In the genomic region with DNA sequence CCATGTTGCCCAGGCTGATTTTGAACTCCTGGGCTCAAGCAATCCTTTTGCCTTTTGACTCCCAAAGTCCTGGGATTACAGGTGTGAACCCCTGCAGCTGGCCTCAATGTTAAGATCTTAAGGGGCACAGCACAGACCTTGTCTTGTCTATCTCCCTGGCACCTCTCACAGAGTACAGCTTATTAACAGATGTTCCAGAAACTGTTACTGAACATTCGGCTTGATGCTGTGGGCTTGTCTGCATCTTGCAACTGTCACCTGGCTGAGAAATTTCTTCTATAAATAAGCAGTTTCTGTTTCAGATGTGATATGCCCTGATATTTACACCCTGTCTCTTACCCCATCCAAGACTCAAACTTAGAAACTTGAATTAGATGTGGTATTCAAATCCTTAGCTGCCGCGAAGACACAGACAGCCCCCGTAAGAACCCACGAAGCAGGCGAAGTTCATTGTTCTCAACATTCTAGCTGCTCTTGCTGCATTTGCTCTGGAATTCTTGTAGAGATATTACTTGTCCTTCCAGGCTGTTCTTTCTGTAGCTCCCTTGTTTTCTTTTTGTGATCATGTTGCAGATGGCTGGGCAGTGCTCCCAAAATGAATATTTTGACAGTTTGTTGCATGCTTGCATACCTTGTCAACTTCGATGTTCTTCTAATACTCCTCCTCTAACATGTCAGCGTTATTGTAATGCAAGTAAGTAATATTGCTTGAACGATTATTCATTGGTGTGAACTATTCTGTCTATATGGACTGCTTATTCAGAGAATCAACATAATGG, we compare ENCODE assay signal across 12 cellular contexts. TPM values are rescaled to one million over a fixed set of nuclear protein-coding genes. Genes with fewer than 3 reads are reported as not detected.
A peak's percentile ranks its signal among the peaks of the same experiment; 100 is the strongest.
DNase-seq lines count a peak whose midpoint lies in the region; ATAC-seq, FAIRE-seq and TF ChIP-seq lines count a peak whose summit lies in the region.
"Had no signal": no experiment of that assay in that cellular context is flagged by ENCODE, and none has a peak within 500 bp of the region (broad histone marks: within the 10 kb centered on the region; RNA-seq: fewer than 3 reads in every experiment).

Gene TNFRSF17, plus strand, starts transcription at position 450 of the 779 bp plus-strand sequence. Its CDS starts 115 bp downstream, at position 565.

- H3K27ac Mint-ChIP-seq in T-helper 2 cell treated with Interferon-gamma antibody and Interleukin-4, amounts not matched to agents 5 μg/mL and 100 μg/mL, for 36 hours = no peak within 1 kb of the TSS
- H3K27ac Mint-ChIP-seq in CD4-positive, alpha-beta T cell = no peak within 1 kb of the TSS
- H3K27ac Mint-ChIP-seq: activated naive CD8-positive, alpha-beta T cell treated with anti-CD3 and anti-CD28 coated beads, Interleukin-2, amount 10 ng/mL, durations not matched to agents 7 days and 5 days had no signal

- under 1% methylated on average over 9 of the region's 9 CpGs for WGBS in GM12878 (ENCODE audit: insufficient coverage, insufficient replicate concordance, low lambda C conversion rate, missing lambda C conversion rate)

- RAD21 ChIA-PET in GM12878 (lab: Charles Lee; ENCODE audit: unreplicated experiment) = interaction anchor here (0.7 to 8.0 kb wide), 9 partner anchors 14 to 1024 kb away, joined by 3 to 162 read pairs (median 10); partner anchors contain the start of gene SNX29

- H3K4me3 ChIP-seq in GM12878 = peak within 1 kb of the TSS; percentile 78
- H3K4me3 ChIP-seq: hepatocyte had no signal

- no peaks in the 10 kb centered on the region for H3K27me3 ChIP-seq in GM12878 (replicated peaks in 1 of 2; ENCODE audit: control insufficient read depth in 2 of 2, insufficient read depth in 2 of 2, low read length in 1 of 2)
- H3K27me3 ChIP-seq in CD4-positive, alpha-beta T cell (ENCODE audit: control insufficient read depth, insufficient read depth, low read length) = no peaks in the 10 kb centered on the region
- H3K27me3 ChIP-seq: hepatocyte had no signal

- no peak within 1 kb of the TSS for H2AFZ ChIP-seq in GM12878 (ENCODE audit: control insufficient read depth, low read depth, low read length)
- H2AFZ ChIP-seq: hepatocyte had no signal

- intact Hi-C loops in GM12878 (cut with micrococcal nuclease; ENCODE audit: unreplicated experiment) = loop anchor here (1.0 to 10.0 kb wide), 3 partner anchors 15 to 60 kb away; no protein-coding TSS in a partner anchor
- intact Hi-C loops in CD4-positive, alpha-beta T cell (cut with DNase I, micrococcal nuclease) = no loop called here

- DNase-seq in GM10248 (ENCODE audit: extremely low spot score) = peak; percentile 71
- DNase-seq in GM12878 (ENCODE audit: low read depth, low spot score) = peak; percentile 94
- no peak for DNase-seq in T-helper 2 cell treated with Interferon-gamma antibody and Interleukin-4, amounts not matched to agents 5 μg/mL and 100 μg/mL, for 36 hours (ENCODE audit: low spot score)
- no peak for DNase-seq in CD4-positive, alpha-beta T cell
- no peak for DNase-seq in kidney tubule cell (ENCODE audit: low spot score)
- DNase-seq in activated T-cell treated with anti-CD3 and anti-CD28 coated beads, Interleukin-2, amount 50 U/mL, for 4 hours = no peak
- DNase-seq: activated naive CD8-positive, alpha-beta T cell treated with anti-CD3 and anti-CD28 coated beads, Interleukin-2, amount 10 ng/mL, durations not matched to agents 7 days and 5 days; retina had no signal

- H3K4me1 Mint-ChIP-seq in T-helper 2 cell treated with Interferon-gamma antibody and Interleukin-4, amounts not matched to agents 5 μg/mL and 100 μg/mL, for 36 hours (ENCODE audit: low read depth) = no peaks in the 10 kb centered on the region
- no peaks in the 10 kb centered on the region for H3K4me1 Mint-ChIP-seq in CD4-positive, alpha-beta T cell (ENCODE audit: low read depth)
- H3K4me1 Mint-ChIP-seq in activated T-cell treated with anti-CD3 and anti-CD28 coated beads, Interleukin-2, amount 50 U/mL, for 4 hours (ENCODE audit: low read depth) = no peaks in the 10 kb centered on the region
- H3K4me1 Mint-ChIP-seq: activated naive CD8-positive, alpha-beta T cell treated with anti-CD3 and anti-CD28 coated beads, Interleukin-2, amount 10 ng/mL, durations not matched to agents 7 days and 5 days had no signal

- H3K4me2 ChIP-seq in GM12878 (ENCODE audit: control insufficient read depth, insufficient read depth) = peak within 1 kb of the TSS; percentile 88
- H3K4me2 ChIP-seq: hepatocyte had no signal

- H3K27ac ChIP-seq in GM12878 (ENCODE audit: control insufficient read depth, insufficient read depth) = peak within 1 kb of the TSS; percentile 95
- H3K27ac ChIP-seq in CD4-positive, alpha-beta T cell (ENCODE audit: low read depth, low read length) = no peak within 1 kb of the TSS
- H3K27ac ChIP-seq: hepatocyte had no signal

- ATAC-seq in GM19395 (IDR thresholded peaks at IDR 0.05; ENCODE audit: unreplicated experiment) = peak; percentile 80
- ATAC-seq in HG03025 (IDR thresholded peaks at IDR 0.05; ENCODE audit: low FRiP score, unreplicated experiment) = peak; percentile 64
- ATAC-seq in GM12878 = peak; percentile 70
- ATAC-seq in CD4-positive, alpha-beta T cell (ENCODE audit: poor library complexity) = no peak
- ATAC-seq in activated T-cell treated with anti-CD3 and anti-CD28 coated beads, Interleukin-2, amount 50 U/mL, for 4 hours = no peak

- POLR2A ChIA-PET in GM10248 (lab: Yijun Ruan, JAX) = interaction anchor here (1.9 kb wide), 1 partner anchor 12 kb away, joined by 6 read pairs; the partner anchor contains the start of gene SNX29
- POLR2A ChIA-PET in GM12878 (lab: Charles Lee) = interaction anchor here (0.5 to 9.6 kb wide), 12 partner anchors 14 to 248 kb away, joined by 3 to 171 read pairs (median 5); partner anchors contain the start of gene SNX29
- POLR2A ChIA-PET in CD4-positive, alpha-beta T cell (lab: Charles Lee) = interaction anchor here (1.4 kb wide), 1 partner anchor 12 kb away, joined by 3 read pairs; the partner anchor contains the start of gene SNX29

- H3K9ac ChIP-seq in GM12878 (ENCODE audit: control insufficient read depth, insufficient read depth, low read length) = peak within 1 kb of the TSS; percentile 68

- CTCF ChIA-PET in GM10248 (lab: Yijun Ruan, JAX) (interaction anchor here (0.9 to 3.7 kb wide), 9 partner anchors 8 to 168 kb away, joined by 3 to 19 read pairs (median 4); partner anchors contain the start of gene ZC3H7A), GM12878 (lab: Yijun Ruan, JAX) (interaction anchor here (0.8 to 8.5 kb wide), 8 partner anchors 14 to 103 kb away, joined by 3 to 73 read pairs (median 4); partner anchors contain the start of gene SNX29)
- CTCF ChIA-PET in CD4-positive, alpha-beta T cell (lab: Charles Lee) = no interaction called here

- TF ChIP-seq RAD21 in GM12878 (IDR thresholded peaks at IDR 0.05; ENCODE audit: insufficient read depth, low read depth, low read length) = no peak; the same call in 1 of the 2 replicates

- no peaks in the 10 kb centered on the region for H3K9me3 Mint-ChIP-seq in T-helper 2 cell treated with Interferon-gamma antibody and Interleukin-4, amounts not matched to agents 5 μg/mL and 100 μg/mL, for 36 hours
- no peaks in the 10 kb centered on the region for H3K9me3 Mint-ChIP-seq in CD4-positive, alpha-beta T cell
- no peaks in the 10 kb centered on the region for H3K9me3 Mint-ChIP-seq in activated T-cell treated with anti-CD3 and anti-CD28 coated beads, Interleukin-2, amount 50 U/mL, for 4 hours
- H3K9me3 Mint-ChIP-seq: activated naive CD8-positive, alpha-beta T cell treated with anti-CD3 and anti-CD28 coated beads, Interleukin-2, amount 10 ng/mL, durations not matched to agents 7 days and 5 days had no signal

- peaks cover 3% of the 10 kb centered on the region for H3K27me3 Mint-ChIP-seq in T-helper 2 cell treated with Interferon-gamma antibody and Interleukin-4, amounts not matched to agents 5 μg/mL and 100 μg/mL, for 36 hours (ENCODE audit: low read depth)
- no peaks in the 10 kb centered on the region for H3K27me3 Mint-ChIP-seq in CD4-positive, alpha-beta T cell
- peaks cover 2% of the 10 kb centered on the region for H3K27me3 Mint-ChIP-seq in activated T-cell treated with anti-CD3 and anti-CD28 coated beads, Interleukin-2, amount 50 U/mL, for 4 hours (ENCODE audit: low read depth)

- peaks cover 31% of the 10 kb centered on the region for H3K4me1 ChIP-seq in GM12878 (ENCODE audit: control insufficient read depth, insufficient read depth, low read length)

- BruUV-seq in GM12878 (replicated peaks; lab: Mats Ljungman, UMichigan) = TSS peak; percentile 86

- SMC1A ChIA-PET in GM12878 (lab: Charles Lee; ENCODE audit: uncharacterized antibody, unreplicated experiment) = interaction anchor here (0.6 to 7.9 kb wide), 17 partner anchors 8 to 103 kb away, joined by 3 to 162 read pairs (median 6); partner anchors contain the start of gene SNX29

- H3K36me3 Mint-ChIP-seq in T-helper 2 cell treated with Interferon-gamma antibody and Interleukin-4, amounts not matched to agents 5 μg/mL and 100 μg/mL, for 36 hours (ENCODE audit: low read depth) = no peaks in the 10 kb centered on the region
- H3K36me3 Mint-ChIP-seq in CD4-positive, alpha-beta T cell (ENCODE audit: low read depth) = no peaks in the 10 kb centered on the region
- no peaks in the 10 kb centered on the region for H3K36me3 Mint-ChIP-seq in activated T-cell treated with anti-CD3 and anti-CD28 coated beads, Interleukin-2, amount 50 U/mL, for 4 hours (ENCODE audit: insufficient read depth)
- H3K36me3 Mint-ChIP-seq: activated naive CD8-positive, alpha-beta T cell treated with anti-CD3 and anti-CD28 coated beads, Interleukin-2, amount 10 ng/mL, durations not matched to agents 7 days and 5 days had no signal

- H3K36me3 ChIP-seq in GM12878 (ENCODE audit: control insufficient read depth in 2 of 2, insufficient read depth in 2 of 2, low read length in 1 of 2) = peaks cover 0 to 17% of the 10 kb centered on the region in 2 experiments; a peak in 3 of 4 replicates

- H3K9me3 ChIP-seq in GM12878 (replicated peaks; ENCODE audit: control insufficient read depth, insufficient read depth, low read length) = no peaks in the 10 kb centered on the region
- H3K9me3 ChIP-seq in CD4-positive, alpha-beta T cell (ENCODE audit: control insufficient read depth, low read length) = no peaks in the 10 kb centered on the region

- no peaks in the 10 kb centered on the region for H4K20me1 ChIP-seq in GM12878 (ENCODE audit: control insufficient read depth, insufficient read depth)

- H3K79me2 ChIP-seq in GM12878 (ENCODE audit: control insufficient read depth, insufficient read depth, low read length) = peaks cover 33% of the 10 kb centered on the region
- H3K79me2 ChIP-seq: hepatocyte had no signal

- TF ChIP-seq CTCF in GM10248 (IDR thresholded peaks at IDR 0.05; ENCODE audit: control extremely low read depth, extremely low read depth, low read depth, missing control alignments) = no peak
- no peak for TF ChIP-seq CTCF in GM12878 (IDR thresholded peaks at IDR 0.05 in 2 of 3, conservative IDR thresholded peaks at IDR 0.05 in 1 of 3; ENCODE audit: control insufficient read depth in 2 of 3, extremely low read depth in 1 of 3, insufficient read depth in 1 of 3, low read depth in 3 of 3, low read length in 3 of 3)
- no peak for TF ChIP-seq CTCF in CD4-positive, alpha-beta T cell (IDR thresholded peaks at IDR 0.05)

- peak; percentile 82 for FAIRE-seq in GM12878 (lab: Jason Lieb, UNC)

- TF ChIP-seq POLR2A in GM12878 (IDR thresholded peaks at IDR 0.05; ENCODE audit: low read depth, low read length) = peak; percentile 60

- peak; percentile 86 to 95 for TF ChIP-seq EP300 in GM12878 (IDR thresholded peaks at IDR 0.05; ENCODE audit: borderline replicate concordance in 1 of 2, control insufficient read depth in 1 of 2, low read depth in 2 of 2, low read length in 2 of 2)

- H3K4me3 Mint-ChIP-seq in T-helper 2 cell treated with Interferon-gamma antibody and Interleukin-4, amounts not matched to agents 5 μg/mL and 100 μg/mL, for 36 hours = no peak within 1 kb of the TSS
- H3K4me3 Mint-ChIP-seq in CD4-positive, alpha-beta T cell = no peak within 1 kb of the TSS
- H3K4me3 Mint-ChIP-seq in activated T-cell treated with anti-CD3 and anti-CD28 coated beads, Interleukin-2, amount 50 U/mL, for 4 hours = no peak within 1 kb of the TSS
- H3K4me3 Mint-ChIP-seq: activated naive CD8-positive, alpha-beta T cell treated with anti-CD3 and anti-CD28 coated beads, Interleukin-2, amount 10 ng/mL, durations not matched to agents 7 days and 5 days had no signal

- in situ Hi-C loops in GM12878 (cut with MboI) = no loop called here

RNA-seq across cellular contexts. Expression of gene TNFRSF17, which starts in this region (rescaled TPM):
- 116 and 120 TPM in 2 replicates for total RNA-seq in GM12878 (2013; cell fraction: nucleolus; rRNA removed)
- total RNA-seq in GM12878 (2014; rRNA removed) (149 and 170 TPM in 2 replicates), GM12878 (2014; rRNA removed; fragmentation: Illumina TruSeq; extraction: Trizol) (129 and 130 TPM in 2 replicates), GM12878 (2021) (92.4 and 106 TPM in 2 replicates)
- polyA plus RNA-seq in GM12878 (2011; ENCODE audit: low read depth) = 174 TPM
- polyA plus RNA-seq in GM12878 (2011; rRNA removed) (296 and 352 TPM in 2 replicates), GM12878 (2014; fragmentation: Illumina TruSeq; extraction: Trizol) (132 and 138 TPM in 2 replicates), GM12878 (2014; fragmentation: Nextera tagmentation; extraction: Ambion mirVana) (100 to 1,000 TPM; 453 to 461 TPM), GM12878 (2014; rRNA removed) (107 and 114 TPM in 2 replicates), GM12878 (2016; fragmentation: Nextera tagmentation; extraction: Ambion mirVana) (100 to 1,000 TPM; 209 to 213 TPM)
- polyA plus RNA-seq in GM12878 (2011; cell fraction: cytosol; rRNA removed) = 150 and 165 TPM in 2 replicates
- polyA plus RNA-seq in GM12878 (2011; cell fraction: nucleus; rRNA removed) = 88.9 and 125 TPM in 2 replicates
- polyA plus RNA-seq in GM12878 (2012) = 119 and 154 TPM in 2 replicates
- 183 and 214 TPM in 2 replicates for polyA minus RNA-seq in GM12878 (2011; rRNA and poly(A)+ RNA removed)
- polyA minus RNA-seq in GM12878 (2011; cell fraction: cytosol; rRNA and poly(A)+ RNA removed) = 59.7 and 61.1 TPM in 2 replicates
- 100 and 138 TPM in 2 replicates for polyA minus RNA-seq in GM12878 (2011; cell fraction: nucleus; rRNA and poly(A)+ RNA removed)
- not detected for total RNA-seq in CD4-positive, alpha-beta T cell
- total RNA-seq in activated T-cell treated with anti-CD3 and anti-CD28 coated beads, Interleukin-2, amount 50 U/mL, for 4 hours = not detected
- total RNA-seq: activated naive CD8-positive, alpha-beta T cell treated with anti-CD3 and anti-CD28 coated beads, Interleukin-2, amount 10 ng/mL, durations not matched to agents 7 days and 5 days; hepatocyte; T-helper 1 cell treated with Interleukin-12 subunit alpha and Interleukin-12 subunit beta and Interleukin-4 antibody, amounts not matched to agents 30 ng/mL and 1 ng/mL, for 36 hours had no signal
- polyA plus RNA-seq: hepatocyte had no signal

Comparison
In these comparisons a context has a peak if more than half of its experiments do, and no peak if none do; other contexts are left out.
1. RNA of gene TNFRSF17 (total RNA-seq): 92.4 to 170 TPM in GM12878; not detected in CD4-positive, alpha-beta T cell and not detected in activated T-cell treated with anti-CD3 and anti-CD28 coated beads, Interleukin-2, amount 50 U/mL, for 4 hours; every median in the first group is over 10 times any median in the second.
2. DNase-seq: peak in GM10248 (single experiment) and GM12878 (single experiment); none in T-helper 2 cell treated with Interferon-gamma antibody and Interleukin-4, amounts not matched to agents 5 μg/mL and 100 μg/mL, for 36 hours (single experiment), CD4-positive, alpha-beta T cell (0 of 10), kidney tubule cell (single experiment) and activated T-cell treated with anti-CD3 and anti-CD28 coated beads, Interleukin-2, amount 50 U/mL, for 4 hours (single experiment).
3. ATAC-seq: peak in GM19395 (single experiment), HG03025 (single experiment) and GM12878 (single experiment); none in CD4-positive, alpha-beta T cell (single experiment) and activated T-cell treated with anti-CD3 and anti-CD28 coated beads, Interleukin-2, amount 50 U/mL, for 4 hours (0 of 2).